ENCODE assay signal across 14 cellular contexts in genomic region chr14:83777516-83777915, GRCh38.
"Had no signal": no experiment of that assay in that cellular context is flagged by ENCODE, and none has a peak within 500 bp of the region (broad histone marks: within the 10 kb centered on the region; RNA-seq: fewer than 3 reads in every experiment).

No MANE protein-coding gene starts in this region.

- DNase-seq: effector CD4-positive, alpha-beta T cell; endodermal cell; foreskin keratinocyte; hippocampal formation; kidney glomerular epithelial cell; naive thymus-derived CD4-positive, alpha-beta T cell; posterior cingulate gyrus; small intestine; stimulated activated CD4-positive, alpha-beta T cell treated with anti-CD3 and anti-CD28 coated beads, Interleukin-12 subunit alpha, Interleukin-12 subunit beta, amount 100 ng/mL, for 4 hours; stimulated activated naive CD4-positive, alpha-beta T cell; stomach had no signal

- H3K9me3 ChIP-seq: neutrophil, stomach had no signal

- H3K27me3 ChIP-seq: foreskin keratinocyte, neutrophil, stomach had no signal

- H3K4me1 ChIP-seq: foreskin keratinocyte, stomach had no signal

- H3K36me3 ChIP-seq: neutrophil, stomach had no signal

- ATAC-seq: foreskin keratinocyte; naive thymus-derived CD4-positive, alpha-beta T cell; sciatic nerve had no signal

- H3K27ac ChIP-seq: coronary artery, foreskin keratinocyte, neutrophil, stomach had no signal

- H3K4me3 ChIP-seq: coronary artery, stomach had no signal
